1 cellular context compared by ENCODE assay signal in genomic region chr10:46052057-46052790, GRCh38.
TF ChIP-seq lines count a peak whose summit lies in the region.

No MANE protein-coding gene starts in this region.

TF ChIP-seq in HepG2, 621 proteins besides CTCF, POLR2A, EP300 and RAD21 (continued from another document and continues in another):
- no peak for TF ChIP-seq ZNF256 (CRISPR knock-in tag; conservative IDR thresholded peaks at IDR 0.05)
- no peak for TF ChIP-seq ZNF180 (CRISPR knock-in tag; IDR thresholded peaks at IDR 0.05; ENCODE audit: borderline replicate concordance, low read depth)
- TF ChIP-seq ZNF280B (CRISPR knock-in tag; IDR thresholded peaks at IDR 0.05; ENCODE audit: borderline replicate concordance), result no peak
- TF ChIP-seq ZNF143 (CRISPR knock-in tag; IDR thresholded peaks at IDR 0.05), result 0 out of 2 replicates have a peak, but pooled peaks have one; percentile 34
- TF ChIP-seq SNAPC4 (CRISPR knock-in tag; IDR thresholded peaks at IDR 0.05), result 0 out of 2 replicates have a peak, but pooled peaks have one; percentile 66
- TF ChIP-seq RCOR2 (CRISPR knock-in tag; IDR thresholded peaks at IDR 0.05), result peak; percentile 89
- 0 out of 2 replicates have a peak, but pooled peaks have one; percentile 43 for TF ChIP-seq IRF9 (CRISPR knock-in tag; IDR thresholded peaks at IDR 0.05; ENCODE audit: borderline replicate concordance)
- no peak for TF ChIP-seq SOX6 (IDR thresholded peaks at IDR 0.05)
- TF ChIP-seq SOX6 (CRISPR knock-in tag; IDR thresholded peaks at IDR 0.05), result peak; percentile 99
- 0 out of 2 replicates have a peak, but pooled peaks have one; percentile 28 for TF ChIP-seq ATF2 (CRISPR knock-in tag; IDR thresholded peaks at IDR 0.05)
- no peak for TF ChIP-seq ZNF282 (IDR thresholded peaks at IDR 0.05; ENCODE audit: partially characterized antibody)
- TF ChIP-seq ZNF468 (CRISPR knock-in tag; IDR thresholded peaks at IDR 0.05), result no peak
- no peak for TF ChIP-seq FOXC1 (CRISPR knock-in tag; IDR thresholded peaks at IDR 0.05; ENCODE audit: borderline replicate concordance)
- TF ChIP-seq NAIF1 (CRISPR knock-in tag; IDR thresholded peaks at IDR 0.05; ENCODE audit: borderline replicate concordance), result peak; percentile 68; the same call in 1 of the 2 replicates
- 0 out of 2 replicates have a peak, but pooled peaks have one; percentile 31 for TF ChIP-seq KDM2A (CRISPR knock-in tag; IDR thresholded peaks at IDR 0.05; ENCODE audit: borderline replicate concordance, low read depth)
- peak; percentile 93 for TF ChIP-seq ZNF792 (CRISPR knock-in tag; IDR thresholded peaks at IDR 0.05)
- no peak for TF ChIP-seq DR1 (CRISPR knock-in tag; IDR thresholded peaks at IDR 0.05)
- TF ChIP-seq ZNF788 (CRISPR knock-in tag; IDR thresholded peaks at IDR 0.05; ENCODE audit: borderline replicate concordance), result peak; percentile 74; the same call in 1 of the 2 replicates
- TF ChIP-seq TAF15 (IDR thresholded peaks at IDR 0.05; ENCODE audit: low read depth, low read length, poor library complexity, severe bottlenecking), result no peak
- TF ChIP-seq NR3C1 (CRISPR knock-in tag; IDR thresholded peaks at IDR 0.05), result no peak
- TF ChIP-seq MBNL3 (CRISPR knock-in tag; conservative IDR thresholded peaks at IDR 0.05), result no peak
- TF ChIP-seq BORCS8-MEF2B (CRISPR knock-in tag; IDR thresholded peaks at IDR 0.05), result 0 out of 2 replicates have a peak, but pooled peaks have one; percentile 22
- TF ChIP-seq, protein P1, sequence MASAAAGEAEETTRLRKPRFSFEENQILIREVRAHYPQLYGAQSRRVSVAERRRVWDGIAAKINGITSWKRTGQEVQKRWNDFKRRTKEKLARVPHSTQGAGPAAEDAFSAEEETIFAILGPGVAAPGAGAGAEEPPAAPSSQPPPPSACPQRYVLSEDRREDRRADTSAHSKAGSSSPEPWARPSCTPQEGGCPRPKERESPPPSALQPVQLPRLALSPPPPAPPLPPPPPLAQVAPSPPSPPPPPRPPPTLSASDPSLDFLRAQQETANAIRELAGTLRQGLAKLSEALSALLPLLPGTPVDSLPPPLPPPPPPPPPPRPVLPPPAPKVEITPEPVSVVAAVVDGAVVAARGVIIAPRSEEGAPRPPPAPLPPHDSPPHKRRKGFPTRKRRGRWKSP (CRISPR knock-in tag; IDR thresholded peaks at IDR 0.05), result peak; percentile 83; the same call in 1 of the 2 replicates
- TF ChIP-seq, protein P2, sequence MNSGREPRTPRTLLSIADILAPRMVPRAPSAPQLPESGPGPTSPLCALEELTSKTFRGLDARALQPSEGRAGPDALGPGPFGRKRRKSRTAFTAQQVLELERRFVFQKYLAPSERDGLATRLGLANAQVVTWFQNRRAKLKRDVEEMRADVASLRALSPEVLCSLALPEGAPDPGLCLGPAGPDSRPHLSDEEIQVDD (CRISPR knock-in tag; IDR thresholded peaks at IDR 0.05; ENCODE audit: borderline replicate concordance), result no peak
- no peak for TF ChIP-seq KAT2B (IDR thresholded peaks at IDR 0.05; ENCODE audit: borderline replicate concordance, low read depth, low read length)
- no peak for TF ChIP-seq ZNF546 (CRISPR knock-in tag; conservative IDR thresholded peaks at IDR 0.05)
- TF ChIP-seq HNRNPK (IDR thresholded peaks at IDR 0.05; ENCODE audit: low read depth, low read length, poor library complexity, severe bottlenecking), result no peak
- peak; percentile 92 for TF ChIP-seq MED13 (CRISPR knock-in tag; IDR thresholded peaks at IDR 0.05)
- TF ChIP-seq, protein P3, sequence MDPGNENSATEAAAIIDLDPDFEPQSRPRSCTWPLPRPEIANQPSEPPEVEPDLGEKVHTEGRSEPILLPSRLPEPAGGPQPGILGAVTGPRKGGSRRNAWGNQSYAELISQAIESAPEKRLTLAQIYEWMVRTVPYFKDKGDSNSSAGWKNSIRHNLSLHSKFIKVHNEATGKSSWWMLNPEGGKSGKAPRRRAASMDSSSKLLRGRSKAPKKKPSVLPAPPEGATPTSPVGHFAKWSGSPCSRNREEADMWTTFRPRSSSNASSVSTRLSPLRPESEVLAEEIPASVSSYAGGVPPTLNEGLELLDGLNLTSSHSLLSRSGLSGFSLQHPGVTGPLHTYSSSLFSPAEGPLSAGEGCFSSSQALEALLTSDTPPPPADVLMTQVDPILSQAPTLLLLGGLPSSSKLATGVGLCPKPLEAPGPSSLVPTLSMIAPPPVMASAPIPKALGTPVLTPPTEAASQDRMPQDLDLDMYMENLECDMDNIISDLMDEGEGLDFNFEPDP (CRISPR knock-in tag; conservative IDR thresholded peaks at IDR 0.05), result no peak
- TF ChIP-seq PBX2 (CRISPR knock-in tag; IDR thresholded peaks at IDR 0.05), result no peak
- no peak for TF ChIP-seq ZFP36L2 (CRISPR knock-in tag; IDR thresholded peaks at IDR 0.05)
- TF ChIP-seq ZMYM3 (CRISPR knock-in tag; IDR thresholded peaks at IDR 0.05), result peak; percentile 12
- TF ChIP-seq KMT2A (CRISPR knock-in tag; IDR thresholded peaks at IDR 0.05), result no peak; the same call in 1 of the 2 replicates
- TF ChIP-seq ZEB1 (IDR thresholded peaks at IDR 0.05; ENCODE audit: insufficient replicate concordance, low read depth), result no peak
- peak; percentile 44 for TF ChIP-seq ZNF574 (CRISPR knock-in tag; IDR thresholded peaks at IDR 0.05)
- TF ChIP-seq ZNF136 (CRISPR knock-in tag; IDR thresholded peaks at IDR 0.05; ENCODE audit: low read depth), result peak; percentile 69; the same call in 1 of the 2 replicates
- no peak for TF ChIP-seq SP140L (CRISPR knock-in tag; IDR thresholded peaks at IDR 0.05; ENCODE audit: borderline replicate concordance)
- no peak for TF ChIP-seq ZFAT (CRISPR knock-in tag; conservative IDR thresholded peaks at IDR 0.05)
- peak; percentile 96; the same call in 1 of the 2 replicates for TF ChIP-seq FOXJ3 (CRISPR knock-in tag; IDR thresholded peaks at IDR 0.05; ENCODE audit: borderline replicate concordance)
- TF ChIP-seq ZNF225 (CRISPR knock-in tag; IDR thresholded peaks at IDR 0.05), result no peak
- TF ChIP-seq, protein P4, sequence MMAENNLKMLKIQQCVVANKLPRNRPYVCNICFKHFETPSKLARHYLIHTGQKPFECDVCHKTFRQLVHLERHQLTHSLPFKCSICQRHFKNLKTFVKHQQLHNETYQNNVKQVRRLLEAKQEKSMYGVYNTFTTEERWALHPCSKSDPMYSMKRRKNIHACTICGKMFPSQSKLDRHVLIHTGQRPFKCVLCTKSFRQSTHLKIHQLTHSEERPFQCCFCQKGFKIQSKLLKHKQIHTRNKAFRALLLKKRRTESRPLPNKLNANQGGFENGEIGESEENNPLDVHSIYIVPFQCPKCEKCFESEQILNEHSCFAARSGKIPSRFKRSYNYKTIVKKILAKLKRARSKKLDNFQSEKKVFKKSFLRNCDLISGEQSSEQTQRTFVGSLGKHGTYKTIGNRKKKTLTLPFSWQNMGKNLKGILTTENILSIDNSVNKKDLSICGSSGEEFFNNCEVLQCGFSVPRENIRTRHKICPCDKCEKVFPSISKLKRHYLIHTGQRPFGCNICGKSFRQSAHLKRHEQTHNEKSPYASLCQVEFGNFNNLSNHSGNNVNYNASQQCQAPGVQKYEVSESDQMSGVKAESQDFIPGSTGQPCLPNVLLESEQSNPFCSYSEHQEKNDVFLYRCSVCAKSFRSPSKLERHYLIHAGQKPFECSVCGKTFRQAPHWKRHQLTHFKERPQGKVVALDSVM (CRISPR knock-in tag; IDR thresholded peaks at IDR 0.05), result peak; percentile 59; the same call in 1 of the 2 replicates
- TF ChIP-seq NCOA2 (CRISPR knock-in tag; IDR thresholded peaks at IDR 0.05), result peak; percentile 99
- no peak for TF ChIP-seq CENPX (CRISPR knock-in tag; IDR thresholded peaks at IDR 0.05)
- TF ChIP-seq NFYC (CRISPR knock-in tag; IDR thresholded peaks at IDR 0.05), result no peak
